10 cellular contexts compared by ENCODE assay signal in the genomic region with DNA sequence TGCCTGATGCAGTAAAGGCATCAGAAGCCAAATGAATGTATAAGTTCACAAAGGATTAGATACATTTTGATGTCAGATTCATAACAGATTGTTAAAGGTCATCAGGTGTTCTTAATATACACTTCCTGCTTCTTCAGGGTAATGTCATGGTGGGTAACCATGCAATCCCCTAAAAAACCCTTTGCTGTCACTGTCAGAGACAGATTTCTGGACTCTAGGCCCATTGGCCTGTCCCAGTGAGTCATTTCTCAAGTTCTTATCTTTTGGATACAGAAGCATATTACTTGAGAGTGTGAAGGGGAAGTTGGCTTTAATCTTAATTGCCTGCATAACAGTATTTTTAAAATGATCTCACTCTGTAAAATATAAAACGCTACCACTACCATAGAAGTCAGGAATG.
DNase-seq lines count a peak whose midpoint lies in the region; ATAC-seq and TF ChIP-seq lines count a peak whose summit lies in the region.
"Had no signal": no experiment of that assay in that cellular context is flagged by ENCODE, and none has a peak within 500 bp of the region (broad histone marks: within the 10 kb centered on the region; RNA-seq: fewer than 3 reads in every experiment).

No MANE protein-coding gene starts in this region.

- CTCF ChIA-PET in CD8-positive, alpha-beta memory T cell (lab: Charles Lee), result no interaction called here

- no peak overlapping the region for H2BK120ac ChIP-seq in trophoblast cell (ENCODE audit: insufficient read depth, low read length, poor library complexity)

- H3K14ac ChIP-seq in trophoblast cell (ENCODE audit: low read length), result no peak overlapping the region

- no peak overlapping the region for H3K4me3 ChIP-seq in retinal pigment epithelial cell (ENCODE audit: low read length)
- H3K4me3 ChIP-seq in trophoblast cell (ENCODE audit: low read depth, low read length), result no peak overlapping the region
- no peak overlapping the region for H3K4me3 ChIP-seq in CD8-positive, alpha-beta memory T cell (ENCODE audit: low read length)

- H3K9me3 ChIP-seq in trophoblast cell (ENCODE audit: insufficient read depth, low read depth, low read length), result no peaks in the 10 kb centered on the region
- no peaks in the 10 kb centered on the region for H3K9me3 ChIP-seq in CD8-positive, alpha-beta memory T cell (ENCODE audit: low read length)

- no peak overlapping the region for H2AFZ ChIP-seq in trophoblast cell (ENCODE audit: insufficient read depth, low read length, poor library complexity)

- H3K4me3 Mint-ChIP-seq in CD8-positive, alpha-beta memory T cell, result no peak overlapping the region

- no peak overlapping the region for H2BK12ac ChIP-seq in trophoblast cell (ENCODE audit: low read length)

- no peak overlapping the region for H3K4me2 ChIP-seq in trophoblast cell (ENCODE audit: low read length)

- WGBS in trophoblast cell (ENCODE audit: extremely low coverage, insufficient coverage, insufficient read length), result no CpG with 5 or more reads among the region's 1 CpG

- H4K8ac ChIP-seq in trophoblast cell (ENCODE audit: low read depth, low read length), result no peak overlapping the region

- H3K79me1 ChIP-seq in trophoblast cell (ENCODE audit: low read length), result no peaks in the 10 kb centered on the region

- DNase-seq in SKM-1 treated with dmso at 0.1 percent for 144 hours (lab: John Stamatoyannopoulos, UW; ENCODE audit: unreplicated experiment) (peak; percentile 3), SKM-1 (lab: John Stamatoyannopoulos, UW; ENCODE audit: unreplicated experiment) (no peak), retinal pigment epithelial cell (ENCODE audit: low read depth) (peak; percentile 32), trophoblast cell (no peak)
- DNase-seq in stimulated activated CD8-positive, alpha-beta memory T cell treated with anti-CD3 and anti-CD28 coated beads, Interleukin-4, amount 100 ng/mL, for 48 hours, result no peak
- DNase-seq in CD8-positive, alpha-beta memory T cell, result no peak
- DNase-seq: cerebellar nuclear complex, hippocampal formation had no signal

- H3K23ac ChIP-seq in trophoblast cell (ENCODE audit: low read length), result no peak overlapping the region

- POLR2A ChIA-PET in CD8-positive, alpha-beta memory T cell (lab: Charles Lee), result no interaction called here

- no peak overlapping the region for H4K91ac ChIP-seq in trophoblast cell (ENCODE audit: low read depth, low read length)

- no peaks in the 10 kb centered on the region for H3K36me3 ChIP-seq in trophoblast cell (ENCODE audit: control insufficient read depth in 1 of 2, insufficient read depth in 2 of 2, low read length in 2 of 2)
- H3K36me3 ChIP-seq in CD8-positive, alpha-beta memory T cell (ENCODE audit: insufficient read depth, low read length), result no peaks in the 10 kb centered on the region

- no peak overlapping the region for H3K4ac ChIP-seq in trophoblast cell (ENCODE audit: low read depth, low read length)

- no peaks in the 10 kb centered on the region for H3K27me3 ChIP-seq in trophoblast cell (ENCODE audit: insufficient read depth, low read length)
- H3K27me3 ChIP-seq in CD8-positive, alpha-beta memory T cell (ENCODE audit: insufficient read depth, low read length, poor library complexity, severe bottlenecking), result no peaks in the 10 kb centered on the region

- H4K12ac ChIP-seq in trophoblast cell (ENCODE audit: low read depth, low read length), result no peak overlapping the region

- H2AK5ac ChIP-seq in trophoblast cell (ENCODE audit: low read length), result no peak overlapping the region

- peaks cover 0 to 12% (median 0%) of the 10 kb centered on the region in 5 donors for H3K9me3 Mint-ChIP-seq in CD8-positive, alpha-beta memory T cell

- no peak overlapping the region for H3K27ac Mint-ChIP-seq in CD8-positive, alpha-beta memory T cell

- ATAC-seq in HG02610 (IDR thresholded peaks at IDR 0.05; ENCODE audit: unreplicated experiment), result peak; percentile 90
- ATAC-seq in HG03520 (IDR thresholded peaks at IDR 0.05; ENCODE audit: unreplicated experiment), result peak; percentile 72

- H3K79me2 ChIP-seq in trophoblast cell (ENCODE audit: control insufficient read depth, insufficient read depth, low read length, poor library complexity), result no peaks in the 10 kb centered on the region

- H3K18ac ChIP-seq in trophoblast cell (ENCODE audit: low read length), result no peak overlapping the region

- no peaks in the 10 kb centered on the region for H3K4me1 ChIP-seq in trophoblast cell (ENCODE audit: control insufficient read depth in 1 of 2, insufficient read depth in 2 of 2, low read length in 2 of 2)
- H3K4me1 ChIP-seq in CD8-positive, alpha-beta memory T cell (ENCODE audit: insufficient read depth, low read length), result no peaks in the 10 kb centered on the region

- no peak overlapping the region for H3K27ac ChIP-seq in trophoblast cell (ENCODE audit: low read depth, low read length)
- H3K27ac ChIP-seq in CD8-positive, alpha-beta memory T cell (ENCODE audit: low read depth, low read length), result no peak overlapping the region

- H3K4me1 Mint-ChIP-seq in CD8-positive, alpha-beta memory T cell, result no peaks in the 10 kb centered on the region

- no peaks in the 10 kb centered on the region for H3K36me3 Mint-ChIP-seq in CD8-positive, alpha-beta memory T cell

- no peak overlapping the region for H3K9ac ChIP-seq in trophoblast cell (ENCODE audit: low read length)

- H3K27me3 Mint-ChIP-seq in CD8-positive, alpha-beta memory T cell, result peaks cover 0 to 1% of the 10 kb centered on the region in 2 donors

- TF ChIP-seq CTCF in retinal pigment epithelial cell (conservative IDR thresholded peaks at IDR 0.05; ENCODE audit: low read depth, low read length), result no peak

- H2BK5ac ChIP-seq in trophoblast cell (ENCODE audit: low read depth, low read length, poor library complexity), result no peak overlapping the region

Comparison
In these comparisons a context has a peak if more than half of its experiments do, and no peak if none do; other contexts are left out.
1. DNase-seq: peak in SKM-1 treated with dmso at 0.1 percent for 144 hours (single experiment) and retinal pigment epithelial cell (single experiment); none in SKM-1 (single experiment), stimulated activated CD8-positive, alpha-beta memory T cell treated with anti-CD3 and anti-CD28 coated beads, Interleukin-4, amount 100 ng/mL, for 48 hours (single experiment), trophoblast cell (0 of 2) and CD8-positive, alpha-beta memory T cell (0 of 5).